13 cellular contexts compared by ENCODE assay signal in genomic region chr4:119070301-119070700, GRCh38.
DNase-seq lines count a peak whose midpoint lies in the region; ATAC-seq and TF ChIP-seq lines count a peak whose summit lies in the region.
"Had no signal": no experiment of that assay in that cellular context is flagged by ENCODE, and none has a peak within 500 bp of the region (broad histone marks: within the 10 kb centered on the region; RNA-seq: fewer than 3 reads in every experiment).

No MANE protein-coding gene starts in this region.

- CTCF ChIA-PET in HCT116 (lab: Charles Lee) = no interaction called here

- TF ChIP-seq POLR2A in HCT116 (IDR thresholded peaks at IDR 0.05; ENCODE audit: borderline replicate concordance, extremely low read depth, insufficient read depth, insufficient read length) = no peak

- POLR2A ChIA-PET in HCT116 (lab: Charles Lee) = no interaction called here

- no TSS peak for BruUV-seq in HCT116 (replicated peaks; lab: Mats Ljungman, UMichigan)

- H3K4me3 ChIP-seq in HCT116 (replicated peaks in 1 of 2; ENCODE audit: low read depth in 1 of 2, low read length in 2 of 2) (no peak overlapping the region), epithelial cell of esophagus (ENCODE audit: low read length) (no peak overlapping the region), smooth muscle cell (no peak overlapping the region)
- H3K4me3 ChIP-seq: SJSA1 had no signal

- no peak for TF ChIP-seq RAD21 in HCT116 (IDR thresholded peaks at IDR 0.05; ENCODE audit: low read depth)

- H3K79me2 ChIP-seq in HCT116 (ENCODE audit: insufficient read depth, low read length) (no peaks in the 10 kb centered on the region), smooth muscle cell (ENCODE audit: low read depth) (no peaks in the 10 kb centered on the region)

- H4K20me1 ChIP-seq in HCT116 (ENCODE audit: insufficient read depth) (no peaks in the 10 kb centered on the region), smooth muscle cell (ENCODE audit: low read depth) (no peaks in the 10 kb centered on the region)

- no peaks in the 10 kb centered on the region for H3K27me3 ChIP-seq in HCT116 (ENCODE audit: insufficient read depth, low read length)
- H3K27me3 ChIP-seq in smooth muscle cell (ENCODE audit: low read depth) = no peaks in the 10 kb centered on the region
- H3K27me3 ChIP-seq: SJSA1 had no signal

- peak overlapping the region; percentile 33 for H2AFZ ChIP-seq in HCT116 (ENCODE audit: low read depth, low read length, poor library complexity, severe bottlenecking)
- no peak overlapping the region for H2AFZ ChIP-seq in smooth muscle cell (ENCODE audit: low read depth)

- no peak for ATAC-seq in HCT116

- intact Hi-C loops in HCT116 (cut with micrococcal nuclease) (no loop called here), cardiac septum (cut with DNase I) (no loop called here)

- WGBS in smooth muscle cell (ENCODE audit: low lambda C conversion rate) = 53% methylated on average over 4 of the region's 4 CpGs

- H3F3A ChIP-seq in smooth muscle cell (ENCODE audit: low read depth) = no peaks in the 10 kb centered on the region

- TF ChIP-seq CTCF in HCT116 (IDR thresholded peaks at IDR 0.05 in 2 of 3, conservative IDR thresholded peaks at IDR 0.05 in 1 of 3; ENCODE audit: borderline replicate concordance in 1 of 3, insufficient read depth in 1 of 3, low read depth in 2 of 3, low read length in 2 of 3) (no peak), epithelial cell of esophagus (IDR thresholded peaks at IDR 0.05; ENCODE audit: insufficient read depth, low read depth, low read length, missing control alignments) (no peak), smooth muscle cell (IDR thresholded peaks at IDR 0.05; ENCODE audit: borderline replicate concordance, insufficient read depth, poor library complexity, severe bottlenecking) (no peak)

- H3K9me2 ChIP-seq in HCT116 (ENCODE audit: insufficient read depth) = no peaks in the 10 kb centered on the region

- H3K4me2 ChIP-seq in HCT116 (ENCODE audit: low read length) (no peak overlapping the region), smooth muscle cell (peak overlapping the region; percentile 33)

- H3K27ac ChIP-seq in HCT116 (ENCODE audit: low read depth, low read length) (no peak overlapping the region), smooth muscle cell (ENCODE audit: low read depth) (peak overlapping the region; percentile 75)
- H3K27ac ChIP-seq: SJSA1 had no signal

- H3K9ac ChIP-seq in HCT116 (ENCODE audit: low read length) (no peak overlapping the region), smooth muscle cell (ENCODE audit: low read depth) (no peak overlapping the region)

- H3K4me1 ChIP-seq in HCT116 (ENCODE audit: control insufficient read depth in 1 of 2, insufficient read depth in 2 of 2, low read length in 2 of 2) (no peaks in the 10 kb centered on the region), smooth muscle cell (ENCODE audit: low read depth) (no peaks in the 10 kb centered on the region)

- no peak for DNase-seq in HCT116 (ENCODE audit: low read depth, low spot score)
- DNase-seq in NOMO-1 (lab: John Stamatoyannopoulos, UW; ENCODE audit: unreplicated experiment in 2 of 2) = peak; percentile 31 to 45
- peak; percentile 91 for DNase-seq in epithelial cell of esophagus (ENCODE audit: low read depth)
- DNase-seq in smooth muscle cell (lab: John Stamatoyannopoulos, UW; ENCODE audit: unreplicated experiment) = no peak
- DNase-seq in islet precursor cell = no peak
- no peak for DNase-seq in cardiac septum (ENCODE audit: low spot score)
- no peak for DNase-seq in superior temporal gyrus (ENCODE audit: extremely low spot score)
- DNase-seq: COR-L47, DMS53, NCI-H1436, NCI-H2029, NCI-H524 had no signal

- H3K36me3 ChIP-seq in HCT116 (ENCODE audit: control insufficient read depth in 1 of 2, insufficient read depth in 2 of 2, low read length in 2 of 2) (no peaks in the 10 kb centered on the region), smooth muscle cell (ENCODE audit: low read depth) (no peaks in the 10 kb centered on the region)
- H3K36me3 ChIP-seq: SJSA1 had no signal

- RAD21 ChIA-PET in HCT116 (lab: Charles Lee; ENCODE audit: low non-redundant PET in 1 of 2, low total read pairs in 2 of 2, uncharacterized antibody in 2 of 2, unreplicated experiment in 2 of 2) = no interaction called here

- H3K9me3 ChIP-seq in HCT116 (ENCODE audit: control insufficient read depth in 1 of 2, insufficient read depth in 1 of 2, low read depth in 1 of 2, low read length in 2 of 2) = no peaks in the 10 kb centered on the region
- no peaks in the 10 kb centered on the region for H3K9me3 ChIP-seq in smooth muscle cell (replicated peaks; ENCODE audit: low read depth)
- H3K9me3 ChIP-seq: SJSA1 had no signal

TF ChIP-seq in HCT116, 20 proteins besides CTCF, POLR2A, EP300 and RAD21:
- TF ChIP-seq ATF3 (IDR thresholded peaks at IDR 0.05) (no peak), SIN3A (IDR thresholded peaks at IDR 0.05; ENCODE audit: low read depth) (no peak), ZBTB33 (IDR thresholded peaks at IDR 0.05; ENCODE audit: extremely low read depth, insufficient replicate concordance, low read length) (no peak), JUND (IDR thresholded peaks at IDR 0.05) (no peak), POLR2AphosphoS5 (IDR thresholded peaks at IDR 0.05; ENCODE audit: low read depth, low read length) (no peak), EZH2 (IDR thresholded peaks at IDR 0.05) (no peak), SP1 (IDR thresholded peaks at IDR 0.05; ENCODE audit: low read depth) (no peak), YY1 (IDR thresholded peaks at IDR 0.05; ENCODE audit: extremely low read depth, insufficient replicate concordance, low read depth, low read length) (no peak), CEBPB (IDR thresholded peaks at IDR 0.05; ENCODE audit: low read depth) (no peak), ELF1 (IDR thresholded peaks at IDR 0.05; ENCODE audit: borderline replicate concordance, low read depth) (no peak), EGR1 (IDR thresholded peaks at IDR 0.05; ENCODE audit: low read depth) (no peak)

Comparison
In these comparisons a context has a peak if more than half of its experiments do, and no peak if none do; other contexts are left out.
1. DNase-seq: peak in NOMO-1 (2 of 2) and epithelial cell of esophagus (single experiment); none in HCT116 (single experiment), smooth muscle cell (single experiment), islet precursor cell (single experiment), cardiac septum (single experiment) and superior temporal gyrus (single experiment).